ENCODE assay signal across 8 cellular contexts in the genomic region with DNA sequence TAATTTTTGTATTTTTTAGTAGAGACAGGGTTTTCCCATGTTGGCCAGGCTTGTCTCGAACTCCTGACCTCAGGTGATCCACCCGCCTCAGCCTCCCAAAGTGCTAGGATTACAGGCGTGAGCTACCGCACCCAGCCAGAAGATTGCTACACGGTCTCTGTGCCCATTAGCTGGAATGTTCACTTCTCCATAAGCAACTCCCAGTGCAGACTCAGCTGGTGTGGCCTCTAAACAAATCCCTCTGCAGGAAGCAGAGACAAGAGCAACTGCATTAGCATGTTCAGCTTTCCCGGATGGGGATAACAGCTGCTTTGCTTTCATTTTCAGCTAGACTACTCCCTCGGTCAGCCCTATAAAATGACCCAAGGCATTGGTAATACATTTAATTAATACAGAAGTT. TPM values are rescaled to one million over a fixed set of nuclear protein-coding genes. Genes with fewer than 3 reads are reported as not detected.
A peak's percentile ranks its signal among the peaks of the same experiment; 100 is the strongest.
DNase-seq lines count a peak whose midpoint lies in the region; ATAC-seq and TF ChIP-seq lines count a peak whose summit lies in the region.
"Not testable (repeated sequence)": the region's sequence is repeated elsewhere in the genome, so short reads cannot be mapped to it uniquely, and the experiment has no call there.

No MANE protein-coding gene starts in this region.

- H3K27ac ChIP-seq in IMR-90 (ENCODE audit: insufficient read depth, low read length); mammary epithelial cell (ENCODE audit: insufficient read depth, low read depth, low read length): not testable (repeated sequence)
- H3K27ac ChIP-seq in Peyer's patch, result peak overlapping the region; percentile 35 to 60 (median 45)
- H3K27ac ChIP-seq in layer of hippocampus (ENCODE audit: low read depth, low read length), result peak overlapping the region; percentile 63
- peak overlapping the region; percentile 27 for H3K27ac ChIP-seq in osteoblast (ENCODE audit: low read depth, low read length)

- not testable (repeated sequence) for H3K4ac ChIP-seq in IMR-90 (ENCODE audit: low read depth, low read length)

- intact Hi-C loops in IMR-90 (cut with micrococcal nuclease), result loop anchor here (1.0 to 2.0 kb wide), 3 partner anchors 56 to 209 kb away; no protein-coding TSS in a partner anchor
- intact Hi-C loops in mammary epithelial cell (cut with micrococcal nuclease), result loop anchor here (1.0 kb wide), 3 partner anchors 132 to 347 kb away; no protein-coding TSS in a partner anchor

- not testable (repeated sequence) for H3K9me3 ChIP-seq in IMR-90 (ENCODE audit: control insufficient read depth, insufficient read depth, low read length); Peyer's patch; mammary epithelial cell (replicated peaks; ENCODE audit: insufficient read depth, low read length); osteoblast (ENCODE audit: low read depth, low read length)

- H2AK9ac ChIP-seq in IMR-90 (replicated peaks; ENCODE audit: low read depth, low read length, poor library complexity), result not testable (repeated sequence)

- not testable (repeated sequence) for H3K4me1 ChIP-seq in IMR-90 (ENCODE audit: control insufficient read depth, insufficient read depth, low read length)
- H3K4me1 ChIP-seq in Peyer's patch (peaks cover 0 to 20% (median 0%) of the 10 kb centered on the region in 4 donors), mammary epithelial cell (ENCODE audit: insufficient read depth, low read length) (peaks cover 10% of the 10 kb centered on the region), osteoblast (ENCODE audit: insufficient read depth, low read length) (peaks cover 12% of the 10 kb centered on the region)

- DNase-seq in C1 segment of cervical spinal cord (lab: John Stamatoyannopoulos, UW) (peak in 9 of 14 donors; percentile 7 to 32 (median 12)), IMR-90 (peak; percentile 75), Peyer's patch (peak in 1 of 3 donors; percentile 65), mammary epithelial cell (peak; percentile 65), fibroblast of villous mesenchyme (ENCODE audit: low read depth) (peak; percentile 93), osteoblast (ENCODE audit: insufficient read length, low spot score, missing footprints) (peak; percentile 86), superior temporal gyrus (ENCODE audit: extremely low spot score) (peak; percentile 64)

- H2AFZ ChIP-seq in IMR-90 (replicated peaks; ENCODE audit: low read length, poor library complexity) (peak overlapping the region; percentile 74), mammary epithelial cell (ENCODE audit: low read depth, low read length) (peak overlapping the region; percentile 59), osteoblast (ENCODE audit: low read length) (peak overlapping the region; percentile 95)

- H3K27me3 ChIP-seq in IMR-90 (ENCODE audit: control insufficient read depth, insufficient read depth, low read length); Peyer's patch; mammary epithelial cell (ENCODE audit: insufficient read depth, low read length); layer of hippocampus (ENCODE audit: control insufficient read depth, insufficient read depth, low read length); osteoblast (ENCODE audit: insufficient read depth, low read length): not testable (repeated sequence)

- not testable (repeated sequence) for H3K14ac ChIP-seq in IMR-90 (replicated peaks; ENCODE audit: low read depth, low read length)

- TF ChIP-seq CTCF in IMR-90 (conservative IDR thresholded peaks at IDR 0.05; ENCODE audit: low read depth, low read length), result 0 out of 2 replicates have a peak, but pooled peaks have one; percentile 11
- TF ChIP-seq CTCF in Peyer's patch (IDR thresholded peaks at IDR 0.05), result peak in 3 of 6 experiments; percentile 32 to 49 (median 42)
- not testable (repeated sequence) for TF ChIP-seq CTCF in mammary epithelial cell (conservative IDR thresholded peaks at IDR 0.05 in 1 of 2, IDR thresholded peaks at IDR 0.05 in 1 of 2; ENCODE audit: extremely low read depth in 1 of 2, insufficient read depth in 1 of 2, low read depth in 1 of 2, low read length in 2 of 2); fibroblast of villous mesenchyme (IDR thresholded peaks at IDR 0.05; ENCODE audit: insufficient read depth, low read depth, low read length); osteoblast (IDR thresholded peaks at IDR 0.05; ENCODE audit: extremely low read depth, low read depth, low read length)

- not testable (repeated sequence) for H3K36me3 ChIP-seq in IMR-90 (ENCODE audit: control insufficient read depth, insufficient read depth, low read length); Peyer's patch; mammary epithelial cell (ENCODE audit: insufficient read depth, low read length); osteoblast (ENCODE audit: insufficient read depth, low read length)

- H3K9me1 ChIP-seq in IMR-90 (ENCODE audit: insufficient read depth, low read length), result not testable (repeated sequence)

- POLR2A ChIA-PET in IMR-90 (lab: Charles Lee; ENCODE audit: unreplicated experiment), result interaction anchor here (0.6 kb wide), 2 partner anchors 9 to 350 kb away, joined by 3 to 8 read pairs; no protein-coding TSS in a partner anchor

- 92% methylated on average over 2 of the region's 7 CpGs; no CpG with 5 or more reads in 1 of the 2 experiments for WGBS in IMR-90 (ENCODE audit: extremely low coverage in 2 of 2, insufficient read length in 1 of 2), 2 experiments
- WGBS in mammary epithelial cell (ENCODE audit: low coverage, missing lambda C conversion rate), result 62% methylated on average over 6 of the region's 7 CpGs

- H4K8ac ChIP-seq in IMR-90 (ENCODE audit: low read depth in 2 of 2, low read length in 2 of 2), result peak overlapping the region in 1 of 2 experiments; percentile 57; a peak in 2 of 4 replicates

- not testable (repeated sequence) for H3K4me2 ChIP-seq in IMR-90 (ENCODE audit: low read depth, low read length)
- peak overlapping the region; percentile 60 for H3K4me2 ChIP-seq in mammary epithelial cell (ENCODE audit: insufficient read depth, low read depth, low read length)
- H3K4me2 ChIP-seq in osteoblast (ENCODE audit: insufficient read depth, low read length), result peak overlapping the region; percentile 71

- H2AK5ac ChIP-seq in IMR-90 (ENCODE audit: low read depth, low read length), result not testable (repeated sequence)

- not testable (repeated sequence) for BruUV-seq in IMR-90 (replicated peaks; lab: Mats Ljungman, UMichigan); mammary epithelial cell (replicated peaks; lab: Mats Ljungman, UMichigan)

- ATAC-seq in IMR-90 (ENCODE audit: low read depth), result peak; percentile 94

- CTCF ChIA-PET in IMR-90 (lab: Yijun Ruan, JAX) (interaction anchor here (0.5 to 8.1 kb wide), 10 partner anchors 12 to 217 kb away, joined by 3 to 95 read pairs (median 4); a partner anchor contains a TSS), mammary epithelial cell (lab: Charles Lee; ENCODE audit: low non-redundant PET) (interaction anchor here (0.6 kb wide), 1 partner anchor 61 kb away, joined by 3 read pairs; no protein-coding TSS in a partner anchor)

- not testable (repeated sequence) for H3K9ac ChIP-seq in IMR-90 (ENCODE audit: low read depth, low read length); mammary epithelial cell (ENCODE audit: insufficient read depth, low read length)

- not testable (repeated sequence) for H3K18ac ChIP-seq in IMR-90 (ENCODE audit: low read depth, low read length)

- not testable (repeated sequence) for H3K79me2 ChIP-seq in mammary epithelial cell (ENCODE audit: insufficient read depth, low read length); osteoblast (ENCODE audit: insufficient read depth, low read length)

- not testable (repeated sequence) for H3K23ac ChIP-seq in IMR-90 (ENCODE audit: low read depth, low read length)

- TF ChIP-seq RAD21 in IMR-90 (IDR thresholded peaks at IDR 0.05; ENCODE audit: low read length), result not testable (repeated sequence)

- H2BK20ac ChIP-seq in IMR-90 (ENCODE audit: low read depth, low read length), result not testable (repeated sequence)

- not testable (repeated sequence) for H4K91ac ChIP-seq in IMR-90 (ENCODE audit: insufficient read depth, low read depth, low read length)

- not testable (repeated sequence) for H2BK15ac ChIP-seq in IMR-90 (ENCODE audit: low read depth, low read length)

- H3K56ac ChIP-seq in IMR-90 (ENCODE audit: extremely low read depth, insufficient read depth, low read length), result not testable (repeated sequence)

- in situ Hi-C loops in IMR-90 (cut with MboI; ENCODE audit: low sequenced_read_pairs); mammary epithelial cell (cut with MboI; ENCODE audit: low sequenced_read_pairs in 2 of 2): not testable (repeated sequence)

- H3K79me1 ChIP-seq in IMR-90 (ENCODE audit: low read depth in 1 of 2, low read length in 2 of 2), result not testable (repeated sequence)

- not testable (repeated sequence) for H4K5ac ChIP-seq in IMR-90 (ENCODE audit: low read depth, low read length)

- not testable (repeated sequence) for H2BK120ac ChIP-seq in IMR-90 (ENCODE audit: low read depth, low read length)

- not testable (repeated sequence) for TF ChIP-seq POLR2A in IMR-90 (IDR thresholded peaks at IDR 0.05; ENCODE audit: low read depth, low read length); Peyer's patch (IDR thresholded peaks at IDR 0.05)

- dilution Hi-C loops in IMR-90 (cut with HindIII; ENCODE audit: low sequenced_read_pairs, unreplicated experiment); mammary epithelial cell (cut with HindIII; ENCODE audit: low sequenced_read_pairs): not testable (repeated sequence)

- not testable (repeated sequence) for H4K20me1 ChIP-seq in IMR-90 (ENCODE audit: insufficient read depth, low read length); mammary epithelial cell (ENCODE audit: insufficient read depth, low read length); osteoblast (ENCODE audit: insufficient read depth, low read length)

- H2BK5ac ChIP-seq in IMR-90 (ENCODE audit: low read depth, low read length, poor library complexity, severe bottlenecking), result not testable (repeated sequence)

- H3K4me3 ChIP-seq in IMR-90 (ENCODE audit: insufficient read depth, low read depth, low read length); mammary epithelial cell (replicated peaks in 1 of 3; ENCODE audit: insufficient read depth in 1 of 3, low read depth in 2 of 3, low read length in 3 of 3): not testable (repeated sequence)
- H3K4me3 ChIP-seq in Peyer's patch, result peak overlapping the region in 1 of 4 donors; percentile 0
- peak overlapping the region; percentile 23 for H3K4me3 ChIP-seq in fibroblast of villous mesenchyme (ENCODE audit: low read depth, low read length)
- H3K4me3 ChIP-seq in osteoblast (ENCODE audit: insufficient read depth, low read length), result peak overlapping the region; percentile 39

RNA-seq across cellular contexts. Expression of a gene that starts 20.7 kb away (rescaled TPM):
- total RNA-seq in IMR-90 (2012; rRNA removed) (8.9 and 9.1 TPM in 2 replicates), Peyer's patch (10 to 100 TPM; 28.1 to 73.1 (median 50.7) TPM), mammary epithelial cell (10 to 100 TPM in 1 of 2 donors, 1 to 10 TPM in 1; 9.8 to 24.8 TPM), fibroblast of villous mesenchyme (9.3 and 15.1 TPM in 2 replicates), osteoblast (13.6 and 14.1 TPM in 2 replicates)
- polyA plus RNA-seq in IMR-90 (2012; rRNA removed) (14.3 and 14.6 TPM in 2 replicates), mammary epithelial cell (15.2 TPM)
- polyA plus RNA-seq in IMR-90 (2012; cell fraction: cytosol; rRNA removed), result 7.2 and 8.2 TPM in 2 replicates
- 43.0 and 103 TPM in 2 replicates for polyA plus RNA-seq in IMR-90 (2012; cell fraction: nucleus; rRNA removed; ENCODE audit: low replicate concordance)
- 33.6 TPM for polyA minus RNA-seq in mammary epithelial cell

RNA-seq across cellular contexts. Expression of a gene that starts 21.0 kb away (rescaled TPM):
- 18.6 and 18.9 TPM in 2 replicates for total RNA-seq in IMR-90 (2012; rRNA removed)
- 15.5 and 16.8 TPM in 2 replicates for polyA plus RNA-seq in IMR-90 (2012; rRNA removed)
- polyA plus RNA-seq in IMR-90 (2012; cell fraction: cytosol; rRNA removed), result 9.0 and 11.3 TPM in 2 replicates
- 16.8 and 18.9 TPM in 2 replicates for polyA plus RNA-seq in IMR-90 (2012; cell fraction: nucleus; rRNA removed; ENCODE audit: low replicate concordance)
- total RNA-seq in Peyer's patch, result 10 to 100 TPM in 2 of 4 donors, 1 to 10 TPM in 2; 8.8 to 16.4 (median 11.3) TPM
- 10 to 100 TPM in 1 of 2 donors, 1 to 10 TPM in 1; 9.0 to 12.8 TPM for total RNA-seq in mammary epithelial cell
- 31.7 TPM for polyA plus RNA-seq in mammary epithelial cell
- polyA minus RNA-seq in mammary epithelial cell, result 19.5 TPM
- total RNA-seq in fibroblast of villous mesenchyme, result 10.3 and 10.4 TPM in 2 replicates
- total RNA-seq in osteoblast, result 6.5 and 8.5 TPM in 2 replicates

RNA-seq across cellular contexts. Expression of a gene that starts 34.3 kb away (rescaled TPM):
- 0.54 and 0.56 TPM in 2 replicates for total RNA-seq in IMR-90 (2012; rRNA removed)
- 1.1 and 1.5 TPM in 2 replicates for polyA plus RNA-seq in IMR-90 (2012; rRNA removed)
- polyA plus RNA-seq in IMR-90 (2012; cell fraction: cytosol; rRNA removed), result 1.1 and 1.5 TPM in 2 replicates
- polyA plus RNA-seq in IMR-90 (2012; cell fraction: nucleus; rRNA removed; ENCODE audit: low replicate concordance), result 0.44 and 1.0 TPM in 2 replicates
- total RNA-seq in Peyer's patch, result 10 to 100 TPM in 1 of 4 donors, 1 to 10 TPM in 2, under 1 TPM in 1; 0.88 to 24.8 (median 7.9) TPM
- under 1 TPM; 0.33 to 0.66 TPM for total RNA-seq in mammary epithelial cell
- polyA plus RNA-seq in mammary epithelial cell, result 0.76 TPM
- not detected for polyA minus RNA-seq in mammary epithelial cell
- total RNA-seq in fibroblast of villous mesenchyme, result 1.3 and 1.6 TPM in 2 replicates
- total RNA-seq in osteoblast, result 0.36 and 0.59 TPM in 2 replicates
